Comparison of ENCODE assay signal across 8 cellular contexts in genomic region chr4:184649971-184650855, GRCh38. TPM values are rescaled to one million over a fixed set of nuclear protein-coding genes. Genes with fewer than 3 reads are reported as not detected.
DNase-seq lines count a peak whose midpoint lies in the region; ATAC-seq and TF ChIP-seq lines count a peak whose summit lies in the region.

No MANE protein-coding gene starts in this region.

- no peak for DNase-seq in CD8-positive, alpha-beta T cell
- peak in 1 of 34 experiments; percentile 4 for DNase-seq in T-cell
- DNase-seq in epithelial cell of prostate (ENCODE audit: low read depth, low spot score): no peak
- no peak for DNase-seq in NK-92 (lab: John Stamatoyannopoulos, UW; ENCODE audit: unreplicated experiment)

- no peaks in the 10 kb centered on the region for H3K27me3 ChIP-seq in CD8-positive, alpha-beta T cell (ENCODE audit: insufficient read depth, low read length)

- H3K27ac Mint-ChIP-seq in CD8-positive, alpha-beta T cell: peak overlapping the region; percentile 92
- H3K27ac Mint-ChIP-seq in T-cell (peak overlapping the region; percentile 76 to 93), nephron (peak overlapping the region; percentile 89 to 98 (median 95))

- H3K9me3 ChIP-seq in CD8-positive, alpha-beta T cell (ENCODE audit: low read length): no peaks in the 10 kb centered on the region

- no peaks in the 10 kb centered on the region for H3K9me3 Mint-ChIP-seq in CD8-positive, alpha-beta T cell
- H3K9me3 Mint-ChIP-seq in T-cell: no peaks in the 10 kb centered on the region
- no peaks in the 10 kb centered on the region for H3K9me3 Mint-ChIP-seq in nephron

- H3K4me3 ChIP-seq in CD8-positive, alpha-beta T cell (ENCODE audit: low read depth, low read length): peak overlapping the region; percentile 98

- POLR2A ChIA-PET in CD8-positive, alpha-beta T cell (lab: Charles Lee): interaction anchor here (0.6 to 3.2 kb wide), 7 partner anchors 11 to 176 kb away, joined by 3 to 22 read pairs (median 4); partner anchors contain the start of genes CENPU and IRF2
- POLR2A ChIA-PET in T-cell (lab: Charles Lee): interaction anchor here (0.6 to 1.8 kb wide), 15 partner anchors 10 to 1735 kb away, joined by 3 to 10 read pairs (median 6); partner anchors contain the start of genes CENPU (in 1 of the 2) and IRF2 (in 1 of the 2)

- intact Hi-C loops in CD8-positive, alpha-beta T cell (cut with DNase I, micrococcal nuclease): loop anchor here (1.0 to 10.0 kb wide), 17 partner anchors 84 to 1545 kb away; partner anchors contain the start of genes CENPU (in 2 of the 2), IRF2 (in 2 of the 2), CCDC110 (in 1 of the 2) and CDKN2AIP (in 1 of the 2)

- H3K4me1 ChIP-seq in CD8-positive, alpha-beta T cell (ENCODE audit: insufficient read depth, low read length): peaks cover 36% of the 10 kb centered on the region

- peaks cover 28% of the 10 kb centered on the region for H3K36me3 Mint-ChIP-seq in CD8-positive, alpha-beta T cell
- H3K36me3 Mint-ChIP-seq in T-cell: peaks cover 9% of the 10 kb centered on the region
- peaks cover 11% of the 10 kb centered on the region for H3K36me3 Mint-ChIP-seq in nephron (ENCODE audit: low read depth)

- H3K27me3 Mint-ChIP-seq in CD8-positive, alpha-beta T cell (ENCODE audit: low read depth): no peaks in the 10 kb centered on the region
- no peaks in the 10 kb centered on the region for H3K27me3 Mint-ChIP-seq in T-cell
- no peaks in the 10 kb centered on the region for H3K27me3 Mint-ChIP-seq in nephron (ENCODE audit: low read depth)

- H3K27ac ChIP-seq in CD8-positive, alpha-beta T cell (ENCODE audit: low read depth, low read length): peak overlapping the region; percentile 56
- H3K27ac ChIP-seq in epithelial cell of prostate: peak overlapping the region; percentile 94

- peaks cover 49% of the 10 kb centered on the region for H3K4me1 Mint-ChIP-seq in CD8-positive, alpha-beta T cell (ENCODE audit: low read depth)
- peaks cover 41 to 50% (median 42%) of the 10 kb centered on the region in 3 donors for H3K4me1 Mint-ChIP-seq in T-cell
- peaks cover 50% of the 10 kb centered on the region for H3K4me1 Mint-ChIP-seq in nephron

- CTCF ChIA-PET in CD8-positive, alpha-beta T cell (lab: Charles Lee): no interaction called here
- CTCF ChIA-PET in T-cell (lab: Charles Lee): interaction anchor here (0.6 to 1.9 kb wide), 10 partner anchors 18 to 1214 kb away, joined by 3 to 16 read pairs (median 4); partner anchors contain the start of genes CENPU (in 1 of the 2) and IRF2 (in 1 of the 2)

- peaks cover 3% of the 10 kb centered on the region for H3K36me3 ChIP-seq in CD8-positive, alpha-beta T cell (ENCODE audit: insufficient read depth, low read length)

- H3K4me3 Mint-ChIP-seq in CD8-positive, alpha-beta T cell: peak overlapping the region; percentile 94
- H3K4me3 Mint-ChIP-seq in T-cell (peak overlapping the region; percentile 81 to 98 (median 96)), nephron (peak overlapping the region; percentile 89 to 95 (median 92))

- no peak for TF ChIP-seq CTCF in CD8-positive, alpha-beta T cell (IDR thresholded peaks at IDR 0.05)
- no peak for TF ChIP-seq CTCF in nephron (IDR thresholded peaks at IDR 0.05; ENCODE audit: unreplicated experiment in 3 of 3)

- no peak for ATAC-seq in CD8-positive, alpha-beta T cell
- ATAC-seq in GM18909 (IDR thresholded peaks at IDR 0.05; ENCODE audit: poor library complexity, unreplicated experiment): peak; percentile 13
- ATAC-seq in HG03354 (IDR thresholded peaks at IDR 0.05; ENCODE audit: poor library complexity, severe bottlenecking, unreplicated experiment): peak; percentile 12
- ATAC-seq in T-cell (replicated peaks in 1 of 4): peak in 2 of 4 experiments; percentile 1 to 2
- no peak for ATAC-seq in HG03457 (IDR thresholded peaks at IDR 0.05; ENCODE audit: unreplicated experiment)

RNA-seq across cellular contexts. Expression of gene PRIMPOL, which starts 0.7 kb away (rescaled TPM):
- 1 to 10 TPM; 6.0 to 7.3 TPM for total RNA-seq in CD8-positive, alpha-beta T cell
- total RNA-seq in T-cell: 10 to 100 TPM; 11.6 to 14.8 (median 12.4) TPM

RNA-seq across cellular contexts. Expression of gene CASP3, which starts 1.0 kb away (rescaled TPM):
- 10 to 100 TPM; 14.4 to 15.7 TPM for total RNA-seq in CD8-positive, alpha-beta T cell
- total RNA-seq in T-cell: 10 to 100 TPM; 10.7 to 23.5 (median 19.9) TPM

Comparison
In these comparisons a context has a peak if more than half of its experiments do, and no peak if none do; other contexts are left out.
1. ATAC-seq: peak in GM18909 (single experiment) and HG03354 (single experiment); none in CD8-positive, alpha-beta T cell (single experiment) and HG03457 (single experiment).
2. Peak in every context shown above with its lines, with median percentiles within 50 percentile points of each other: H3K27ac Mint-ChIP-seq and H3K4me3 Mint-ChIP-seq.